21 cellular contexts compared by ENCODE assay signal in genomic region chr12:5807090-5807414, GRCh38.
DNase-seq lines count a peak whose midpoint lies in the region; ATAC-seq, FAIRE-seq and TF ChIP-seq lines count a peak whose summit lies in the region.
"Had no signal": no experiment of that assay in that cellular context is flagged by ENCODE, and none has a peak within 500 bp of the region (broad histone marks: within the 10 kb centered on the region; RNA-seq: fewer than 3 reads in every experiment).

No MANE protein-coding gene starts in this region.

- H4K20me1 ChIP-seq in PC-3 (ENCODE audit: low read length) (no peaks in the 10 kb centered on the region), hepatocyte (ENCODE audit: insufficient read depth, poor library complexity, severe bottlenecking) (no peaks in the 10 kb centered on the region)

- H3K4me1 ChIP-seq in PC-3 (ENCODE audit: insufficient read depth, low read length) (peaks cover 31% of the 10 kb centered on the region; the same call in 1 of the 2 replicates), hepatocyte (ENCODE audit: insufficient read depth) (peaks cover 4% of the 10 kb centered on the region)
- H3K4me1 ChIP-seq: prostate gland had no signal

- FAIRE-seq in H54 (lab: Jason Lieb, UNC), result peak; percentile 15

- intact Hi-C loops in PC-3 (cut with micrococcal nuclease), result no loop called here

- H2AFZ ChIP-seq in PC-3 (ENCODE audit: low read length) (no peak overlapping the region), hepatocyte (no peak overlapping the region)

- no TSS peak for BruUV-seq in PC-3 (replicated peaks; lab: Mats Ljungman, UMichigan)

- no peaks in the 10 kb centered on the region for H3K9me3 ChIP-seq in PC-3 (ENCODE audit: low read length)
- no peaks in the 10 kb centered on the region for H3K9me3 ChIP-seq in hepatocyte (ENCODE audit: low read depth)
- H3K9me3 ChIP-seq: Caco-2, prostate gland had no signal

- CTCF ChIA-PET in PC-3 (lab: Charles Lee), result no interaction called here

- TF ChIP-seq CTCF in PC-3 (conservative IDR thresholded peaks at IDR 0.05; ENCODE audit: low read depth, low read length) (no peak), hepatocyte (IDR thresholded peaks at IDR 0.05; ENCODE audit: poor library complexity) (no peak)

- DNase-seq in A172 (ENCODE audit: low spot score) (peak; percentile 72), H54 (ENCODE audit: insufficient read length, low spot score) (peak; percentile 43), PC-3 (peak; percentile 62), glomerular visceral epithelial cell (ENCODE audit: extremely low spot score) (peak; percentile 88), COR-L47 (lab: John Stamatoyannopoulos, UW) (no peak), NCI-H2196 treated with DMSO at 0.1 percent for 48 hours (lab: John Stamatoyannopoulos, UW; ENCODE audit: unreplicated experiment) (no peak), NCI-H2029 (lab: John Stamatoyannopoulos, UW) (no peak), hepatocyte (ENCODE audit: low spot score) (no peak)
- DNase-seq: 8988T; activated CD4-positive, alpha-beta T cell treated with anti-CD3 and anti-CD28 coated beads, Interleukin-2, amount 50 U/mL, for 1 hour; activated naive CD4-positive, alpha-beta T cell treated with anti-CD3 and anti-CD28 coated beads, Interleukin-2, amount 10 ng/mL, durations not matched to agents 7 days and 5 days; Caco-2; dermis blood vessel endothelial cell; KBM-7; kidney glomerular epithelial cell; NCI-H1694; NCI-H2171 treated with DMSO at 0.1 percent for 48 hours; NCI-H526; T-helper 9 cell had no signal

- H3K4me2 ChIP-seq in PC-3 (ENCODE audit: low read length) (peak overlapping the region; percentile 46), hepatocyte (no peak overlapping the region)

- H3K27ac ChIP-seq in PC-3 (ENCODE audit: low read length) (peak overlapping the region; percentile 77), hepatocyte (no peak overlapping the region)
- H3K27ac ChIP-seq: prostate gland had no signal

- H3K27me3 ChIP-seq in PC-3 (ENCODE audit: low read length) (peaks cover 7% of the 10 kb centered on the region; the same call in 1 of the 2 replicates), hepatocyte (peaks cover 15% of the 10 kb centered on the region)

- H3K9me2 ChIP-seq in PC-3 (replicated peaks; ENCODE audit: low read length) (no peaks in the 10 kb centered on the region), hepatocyte (replicated peaks; ENCODE audit: insufficient read depth) (no peaks in the 10 kb centered on the region)

- TF ChIP-seq POLR2A in H54 (IDR thresholded peaks at IDR 0.05; ENCODE audit: low read depth, low read length), result no peak

- H3K4me3 ChIP-seq in PC-3 (ENCODE audit: low read length), result no peak overlapping the region
- H3K4me3 ChIP-seq in hepatocyte, result no peak overlapping the region
- H3K4me3 ChIP-seq: prostate gland had no signal

- H3K79me2 ChIP-seq in PC-3 (ENCODE audit: low read length) (no peaks in the 10 kb centered on the region), hepatocyte (no peaks in the 10 kb centered on the region)

- H3F3A ChIP-seq in PC-3 (ENCODE audit: low read length, unreplicated experiment), result no peaks in the 10 kb centered on the region

- H3K9ac ChIP-seq in PC-3 (ENCODE audit: low read length), result peak overlapping the region; percentile 38; the same call in 1 of the 2 replicates

- WGBS in hepatocyte (ENCODE audit: low lambda C conversion rate, missing lambda C conversion rate), result 84% methylated on average over 6 of the region's 6 CpGs

- POLR2A ChIA-PET in PC-3 (lab: Charles Lee; ENCODE audit: unreplicated experiment), result no interaction called here

- no peaks in the 10 kb centered on the region for H3K36me3 ChIP-seq in PC-3 (ENCODE audit: low read depth, low read length)
- no peaks in the 10 kb centered on the region for H3K36me3 ChIP-seq in hepatocyte (replicated peaks; ENCODE audit: insufficient read depth, low read depth)
- H3K36me3 ChIP-seq: prostate gland had no signal

- ATAC-seq in PC-3, result no peak
- ATAC-seq: WTC11 had no signal

Comparison
In these comparisons a context has a peak if more than half of its experiments do, and no peak if none do; other contexts are left out.
1. DNase-seq: peak in A172 (single experiment), H54 (single experiment), PC-3 (single experiment) and glomerular visceral epithelial cell (single experiment); none in COR-L47 (single experiment), NCI-H2196 treated with DMSO at 0.1 percent for 48 hours (single experiment), NCI-H2029 (single experiment) and hepatocyte (single experiment).